Comparison of ENCODE assay signal across 8 cellular contexts in the genomic region with DNA sequence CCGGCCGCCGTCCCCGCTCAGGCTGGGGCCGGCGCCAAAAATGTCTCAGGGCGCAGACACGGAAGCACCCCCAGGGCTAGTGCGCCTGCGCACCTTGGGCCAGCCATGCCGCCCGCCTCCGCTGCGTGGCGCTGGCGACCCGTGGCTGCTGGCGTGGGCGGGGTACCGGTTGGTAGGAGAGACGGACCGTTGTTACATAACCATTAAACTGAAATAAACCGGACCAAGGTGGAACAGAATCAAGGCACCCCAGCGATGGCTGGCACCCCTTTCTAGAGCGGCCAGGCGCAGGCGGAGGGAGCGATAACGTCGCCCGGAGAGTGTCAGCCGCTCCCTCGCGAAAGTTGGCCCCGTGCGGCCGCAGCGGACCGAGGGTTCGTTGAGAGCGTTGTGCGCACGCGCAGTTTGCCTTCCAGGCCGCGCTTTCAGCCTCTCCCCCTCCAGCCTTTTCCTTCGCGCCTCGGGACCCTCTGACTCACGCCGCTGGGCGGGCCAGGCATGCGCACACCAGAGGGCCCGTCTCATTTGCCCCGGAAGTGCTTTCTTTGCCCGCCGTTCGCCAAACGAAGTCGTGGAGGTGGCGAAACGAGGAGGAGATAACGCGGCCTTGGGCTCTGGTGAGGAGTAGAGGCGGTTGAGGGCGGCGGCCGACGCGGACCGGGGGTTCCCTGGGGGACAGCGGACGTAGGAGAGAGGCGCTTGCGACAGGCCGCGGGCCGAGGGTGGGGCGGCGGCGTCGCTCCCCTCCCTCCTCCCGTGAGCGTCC. TPM values are rescaled to one million over a fixed set of nuclear protein-coding genes. Genes with fewer than 3 reads are reported as not detected.
DNase-seq lines count a peak whose midpoint lies in the region; ATAC-seq, FAIRE-seq and TF ChIP-seq lines count a peak whose summit lies in the region.

A gene with protein sequence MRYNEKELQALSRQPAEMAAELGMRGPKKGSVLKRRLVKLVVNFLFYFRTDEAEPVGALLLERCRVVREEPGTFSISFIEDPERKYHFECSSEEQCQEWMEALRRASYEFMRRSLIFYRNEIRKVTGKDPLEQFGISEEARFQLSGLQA (minus strand): TSS at position 45 of the 766 bp plus-strand sequence. CDS start 81 bp downstream, outside the sequence.
A gene with protein sequence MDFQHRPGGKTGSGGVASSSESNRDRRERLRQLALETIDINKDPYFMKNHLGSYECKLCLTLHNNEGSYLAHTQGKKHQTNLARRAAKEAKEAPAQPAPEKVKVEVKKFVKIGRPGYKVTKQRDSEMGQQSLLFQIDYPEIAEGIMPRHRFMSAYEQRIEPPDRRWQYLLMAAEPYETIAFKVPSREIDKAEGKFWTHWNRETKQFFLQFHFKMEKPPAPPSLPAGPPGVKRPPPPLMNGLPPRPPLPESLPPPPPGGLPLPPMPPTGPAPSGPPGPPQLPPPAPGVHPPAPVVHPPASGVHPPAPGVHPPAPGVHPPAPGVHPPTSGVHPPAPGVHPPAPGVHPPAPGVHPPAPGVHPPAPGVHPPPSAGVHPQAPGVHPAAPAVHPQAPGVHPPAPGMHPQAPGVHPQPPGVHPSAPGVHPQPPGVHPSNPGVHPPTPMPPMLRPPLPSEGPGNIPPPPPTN (plus strand): TSS at position 540 of the 766 bp plus-strand sequence. CDS start 6,595 bp downstream, outside the sequence.

- no peaks in the 10 kb centered on the region for H3K27me3 ChIP-seq in H1 (replicated peaks in 1 of 4; ENCODE audit: control insufficient read depth in 3 of 4, extremely low read depth in 1 of 4, insufficient read depth in 3 of 4, low read length in 3 of 4)

- ATAC-seq in GM21367 (IDR thresholded peaks at IDR 0.05; ENCODE audit: unreplicated experiment) (peak; percentile 53), memory B cell (ENCODE audit: low read depth) (peak; percentile 78)

- intact Hi-C loops in Calu3 (cut with micrococcal nuclease; ENCODE audit: unreplicated experiment), result loop anchor here (5.0 to 10.0 kb wide), 2 partner anchors 36 to 82 kb away; a partner anchor contains a TSS

- H3K27ac Mint-ChIP-seq in Calu3 (ENCODE audit: unreplicated experiment) (peak within 1 kb of the TSS; percentile 90), memory B cell (peak within 1 kb of the TSS; percentile 97)

- H2BK20ac ChIP-seq in H1 (ENCODE audit: low read length), result no peak within 1 kb of the TSS

- peak; percentile 77 to 90 for TF ChIP-seq POLR2A in H1 (IDR thresholded peaks at IDR 0.05; ENCODE audit: control extremely low read depth in 1 of 2, low read depth in 2 of 2, low read length in 2 of 2)

- H3K4me2 ChIP-seq in H1 (ENCODE audit: insufficient read depth in 1 of 2, low read depth in 2 of 2, low read length in 2 of 2), result peak within 1 kb of the TSS; percentile 69 to 93

- TF ChIP-seq CTCF in Calu3 (IDR thresholded peaks at IDR 0.05; ENCODE audit: unreplicated experiment), result peak; percentile 87
- peak; percentile 93 to 100 (median 97) for TF ChIP-seq CTCF in H1 (IDR thresholded peaks at IDR 0.05; ENCODE audit: control extremely low read depth in 1 of 3, insufficient read depth in 1 of 3, low read depth in 1 of 3, low read length in 3 of 3)

- H3K9ac ChIP-seq in H1 (replicated peaks in 1 of 4; ENCODE audit: extremely low read depth in 1 of 4, low read depth in 3 of 4, low read length in 3 of 4), result peak within 1 kb of the TSS; percentile 63 to 93 (median 82)

- H3K27ac ChIP-seq in H1 (ENCODE audit: low read depth, low read length), result peak within 1 kb of the TSS; percentile 93

- H4K5ac ChIP-seq in H1 (ENCODE audit: insufficient read length, low read depth, low read length), result peak within 1 kb of the TSS; percentile 98

- H4K8ac ChIP-seq in H1 (ENCODE audit: extremely low read depth, insufficient read depth, low read length), result peak within 1 kb of the TSS; percentile 98

- no peak within 1 kb of the TSS for H2BK12ac ChIP-seq in H1 (ENCODE audit: low read depth, low read length)

- H3K9me3 Mint-ChIP-seq in Calu3 (ENCODE audit: low read depth, unreplicated experiment) (no peaks in the 10 kb centered on the region), memory B cell (peaks cover 3% of the 10 kb centered on the region)

- CTCF ChIA-PET in Calu3 (lab: Charles Lee) (no interaction called here), H1 (lab: Charles Lee; ENCODE audit: partially characterized antibody) (interaction anchor here (0.7 to 3.6 kb wide), 18 partner anchors 10 to 91 kb away, joined by 3 to 19 read pairs (median 4); no protein-coding TSS in a partner anchor)

- H3K79me1 ChIP-seq in H1 (ENCODE audit: low read depth, low read length), result peaks cover 20% of the 10 kb centered on the region

- H2BK15ac ChIP-seq in H1 (ENCODE audit: low read length), result peak within 1 kb of the TSS; percentile 95; the same call in 1 of the 2 replicates

- H3K4me3 ChIP-seq in H1 (ENCODE audit: extremely low read depth in 1 of 4, insufficient read depth in 2 of 4, low read depth in 3 of 4, low read length in 4 of 4), result peak within 1 kb of the TSS; percentile 77 to 86 (median 80)

- peaks cover 9% of the 10 kb centered on the region; the same call in 1 of the 2 replicates for H3K23me2 ChIP-seq in H1 (ENCODE audit: low read depth, low read length)

- peaks cover 34 to 60% of the 10 kb centered on the region in 2 experiments for H3K79me2 ChIP-seq in H1 (ENCODE audit: control insufficient read depth in 1 of 2, insufficient read depth in 2 of 2, low read length in 2 of 2)

- peaks cover 0 to 24% (median 14%) of the 10 kb centered on the region in 4 experiments; a peak in 6 of 7 replicates for H3K4me1 ChIP-seq in H1 (replicated peaks in 1 of 4; ENCODE audit: control insufficient read depth in 3 of 4, insufficient read depth in 4 of 4, low read length in 3 of 4)

- BruUV-seq in Calu3 (replicated peaks; lab: Mats Ljungman, UMichigan), result no TSS peak

- POLR2A ChIA-PET in H1 (lab: Charles Lee; ENCODE audit: partially characterized antibody), result interaction anchor here (0.7 to 10.3 kb wide), 20 partner anchors 10 to 462 kb away, joined by 3 to 206 read pairs (median 4); a partner anchor contains a TSS

- peaks cover 0 to 15% (median 7%) of the 10 kb centered on the region in 4 experiments; a peak in 5 of 8 replicates for H3K36me3 ChIP-seq in H1 (ENCODE audit: control insufficient read depth in 2 of 4, insufficient read depth in 4 of 4, low read length in 3 of 4)

- H4K20me1 ChIP-seq in H1 (replicated peaks in 1 of 2; ENCODE audit: control insufficient read depth in 1 of 2, insufficient read depth in 2 of 2, low read length in 2 of 2), result peaks cover 17 to 35% of the 10 kb centered on the region in 2 experiments

- TF ChIP-seq RAD21 in H1 (IDR thresholded peaks at IDR 0.05 in 1 of 2, conservative IDR thresholded peaks at IDR 0.05 in 1 of 2; ENCODE audit: low read depth in 2 of 2, low read length in 2 of 2), result peak; percentile 86 to 91

- peak in 1 of 2 experiments; percentile 80; a peak in 1 of 3 replicates for TF ChIP-seq EP300 in H1 (IDR thresholded peaks at IDR 0.05; ENCODE audit: borderline replicate concordance in 1 of 2, low read depth in 2 of 2, low read length in 2 of 2)

- H3K23ac ChIP-seq in H1 (ENCODE audit: insufficient read length), result no peak within 1 kb of the TSS

- H3K4me3 Mint-ChIP-seq in Calu3 (ENCODE audit: low read depth, unreplicated experiment) (peak within 1 kb of the TSS; percentile 78), memory B cell (peak within 1 kb of the TSS; percentile 96)

- H3K4ac ChIP-seq in H1 (replicated peaks; ENCODE audit: insufficient read length, low read depth, low read length), result peak within 1 kb of the TSS; percentile 96

- peak within 1 kb of the TSS; percentile 96 for H3K56ac ChIP-seq in H1 (replicated peaks; ENCODE audit: insufficient read length, low read depth, low read length)

- H3K14ac ChIP-seq in H1 (ENCODE audit: insufficient read length), result no peak within 1 kb of the TSS

- peak within 1 kb of the TSS; percentile 97 for H2BK5ac ChIP-seq in H1 (ENCODE audit: low read depth, low read length)

- no peak within 1 kb of the TSS for H2BK120ac ChIP-seq in H1 (replicated peaks; ENCODE audit: low read depth, low read length)

- H3K18ac ChIP-seq in H1 (ENCODE audit: extremely low read depth, low read length), result peak within 1 kb of the TSS; percentile 98

- peaks cover 74% of the 10 kb centered on the region for H3K36me3 Mint-ChIP-seq in Calu3 (ENCODE audit: insufficient read depth, unreplicated experiment)
- H3K36me3 Mint-ChIP-seq in memory B cell, result peaks cover 23% of the 10 kb centered on the region

- no peak within 1 kb of the TSS; the same call in 1 of the 2 replicates for H2AK5ac ChIP-seq in H1 (ENCODE audit: low read depth, low read length)

- H3K4me1 Mint-ChIP-seq in Calu3 (ENCODE audit: low read depth, unreplicated experiment), result peaks cover 33% of the 10 kb centered on the region
- peaks cover 55% of the 10 kb centered on the region for H3K4me1 Mint-ChIP-seq in memory B cell

- peak within 1 kb of the TSS; percentile 100 for H4K91ac ChIP-seq in H1 (replicated peaks; ENCODE audit: insufficient read length, low read length)

- H3K27me3 Mint-ChIP-seq in Calu3 (ENCODE audit: unreplicated experiment) (no peaks in the 10 kb centered on the region), memory B cell (no peaks in the 10 kb centered on the region)

- peak; percentile 93 for DNase-seq in Calu3
- DNase-seq in HUDEP-2 (lab: John Stamatoyannopoulos, UW; ENCODE audit: unreplicated experiment in 76 of 76), result peak; percentile 80 to 100 (median 99)
- DNase-seq in NOMO-1 treated with dmso at 0.1 percent for 144 hours (lab: John Stamatoyannopoulos, UW; ENCODE audit: unreplicated experiment), result peak; percentile 98
- DNase-seq in activated CD8-positive, alpha-beta memory T cell treated with anti-CD3 and anti-CD28 coated beads for 48 hours (ENCODE audit: low read depth in 2 of 3, low spot score in 2 of 3), result peak; percentile 98 to 100 (median 99)
- peak; percentile 87 to 99 for DNase-seq in H1 (ENCODE audit: low read depth in 1 of 2, low spot score in 2 of 2)
- peak; percentile 100 for DNase-seq in memory B cell (ENCODE audit: low spot score in 2 of 2)
- peak; percentile 95 for DNase-seq in stimulated activated CD8-positive, alpha-beta memory T cell treated with anti-CD3 and anti-CD28 coated beads, Interleukin-12 subunit alpha, Interleukin-12 subunit beta, amount 100 ng/mL, for 24 hours (ENCODE audit: extremely low read depth)

- peak within 1 kb of the TSS; percentile 74; the same call in 1 of the 2 replicates for H2AFZ ChIP-seq in H1 (ENCODE audit: low read length)

- no peaks in the 10 kb centered on the region for H3K9me3 ChIP-seq in H1 (ENCODE audit: insufficient read depth in 2 of 2, low read depth in 1 of 2, low read length in 1 of 2)

- FAIRE-seq in H1 (lab: Jason Lieb, UNC), result no peak

- WGBS in H1 (ENCODE audit: extremely low coverage in 1 of 2, insufficient coverage in 1 of 2, insufficient read length in 1 of 2, insufficient replicate concordance in 2 of 2, low coverage in 1 of 2, low lambda C conversion rate in 2 of 2, missing lambda C conversion rate in 1 of 2), 2 experiments, result 1% methylated on average over 73 of the region's 84 CpGs; no CpG with 5 or more reads in 1 of the 2 experiments

RNA-seq across cellular contexts. Expression of the first gene that starts in this region (rescaled TPM):
- total RNA-seq in Calu3 (2022), result 38.7 and 43.5 TPM in 2 replicates
- total RNA-seq in H1 (2021; fragmentation: NEBNext Ultra II Directional; extraction: Animal tissue kit (Norgen Biotek cat#: 25700)), result 135 TPM in 2 replicates
- polyA plus RNA-seq in H1 (2011; rRNA removed), result 187 and 235 TPM in 2 replicates
- 217 TPM for polyA plus RNA-seq in H1 (2011; cell fraction: cytosol; rRNA removed)
- 175 TPM for polyA plus RNA-seq in H1 (2011; cell fraction: nucleus; rRNA removed)
- 118 to 165 TPM (median 146 TPM) in 4 replicates for polyA plus RNA-seq in H1 (2012, experiment 1 of 2)
- polyA plus RNA-seq in H1 (2012, experiment 2 of 2), result 185 TPM
- polyA plus RNA-seq in H1 (2013, experiment 1 of 2), result 108 TPM
- 117 TPM for polyA plus RNA-seq in H1 (2013, experiment 2 of 2)
- 29.0 and 35.2 TPM in 2 replicates for polyA minus RNA-seq in H1 (2011; rRNA and poly(A)+ RNA removed)
- 43.3 TPM for polyA minus RNA-seq in H1 (2011; cell fraction: cytosol; rRNA and poly(A)+ RNA removed)
- polyA minus RNA-seq in H1 (2011; cell fraction: nucleus; rRNA and poly(A)+ RNA removed), result 40.6 TPM

RNA-seq across cellular contexts. Expression of the second gene that starts in this region (rescaled TPM):
- 83.0 and 83.6 TPM in 2 replicates for total RNA-seq in Calu3 (2022)
- total RNA-seq in H1 (2021; fragmentation: NEBNext Ultra II Directional; extraction: Animal tissue kit (Norgen Biotek cat#: 25700)), result 142 and 146 TPM in 2 replicates
- 15.3 and 31.2 TPM in 2 replicates for polyA plus RNA-seq in H1 (2011; rRNA removed)
- polyA plus RNA-seq in H1 (2011; cell fraction: cytosol; rRNA removed), result 22.1 TPM
- 171 TPM for polyA plus RNA-seq in H1 (2011; cell fraction: nucleus; rRNA removed)
- 97.0 to 157 TPM (median 147 TPM) in 4 replicates for polyA plus RNA-seq in H1 (2012, experiment 1 of 2)
- 117 TPM for polyA plus RNA-seq in H1 (2012, experiment 2 of 2)
- 109 TPM for polyA plus RNA-seq in H1 (2013, experiment 1 of 2)
- polyA plus RNA-seq in H1 (2013, experiment 2 of 2), result 101 TPM
- 18.4 and 22.8 TPM in 2 replicates for polyA minus RNA-seq in H1 (2011; rRNA and poly(A)+ RNA removed)
- polyA minus RNA-seq in H1 (2011; cell fraction: cytosol; rRNA and poly(A)+ RNA removed), result 64.4 TPM
- polyA minus RNA-seq in H1 (2011; cell fraction: nucleus; rRNA and poly(A)+ RNA removed), result 112 TPM

Comparison
In these comparisons a context has a peak if more than half of its experiments do, and no peak if none do; other contexts are left out.
1. Peak in every context shown above with its lines: DNase-seq, ATAC-seq, H3K4me3 ChIP-seq and H3K27ac ChIP-seq.